In genomic region chr20:62733250-62733842, GRCh38 we compare ENCODE assay signal across 19 cellular contexts. TPM values are rescaled to one million over a fixed set of nuclear protein-coding genes. Genes with fewer than 3 reads are reported as not detected.
DNase-seq lines count a peak whose midpoint lies in the region; ATAC-seq and TF ChIP-seq lines count a peak whose summit lies in the region.
"Had no signal": no experiment of that assay in that cellular context is flagged by ENCODE, and none has a peak within 500 bp of the region (broad histone marks: within the 10 kb centered on the region; RNA-seq: fewer than 3 reads in every experiment).

No MANE protein-coding gene starts in this region.

- H3K9me3 Mint-ChIP-seq in activated naive CD4-positive, alpha-beta T cell treated with anti-CD3 and anti-CD28 coated beads, Interleukin-2, amount 10 ng/mL, durations not matched to agents 7 days and 5 days = no peaks in the 10 kb centered on the region
- no peaks in the 10 kb centered on the region for H3K9me3 Mint-ChIP-seq in endothelial cell (ENCODE audit: unreplicated experiment)
- H3K9me3 Mint-ChIP-seq in stimulated activated effector memory CD8-positive, alpha-beta T cell treated with anti-CD3 and anti-CD28 coated beads, Interleukin-12 subunit alpha, Interleukin-12 subunit beta, amount 100 ng/mL, for 72 hours = no peaks in the 10 kb centered on the region

- no peaks in the 10 kb centered on the region for H3K9me3 ChIP-seq in KOPT-K1 (ENCODE audit: insufficient read depth, low read length, poor library complexity, severe bottlenecking)

- no peaks in the 10 kb centered on the region for H3K36me3 Mint-ChIP-seq in activated naive CD4-positive, alpha-beta T cell treated with anti-CD3 and anti-CD28 coated beads, Interleukin-2, amount 10 ng/mL, durations not matched to agents 7 days and 5 days
- no peaks in the 10 kb centered on the region for H3K36me3 Mint-ChIP-seq in endothelial cell (ENCODE audit: low read depth, unreplicated experiment)
- H3K36me3 Mint-ChIP-seq in stimulated activated effector memory CD8-positive, alpha-beta T cell treated with anti-CD3 and anti-CD28 coated beads, Interleukin-12 subunit alpha, Interleukin-12 subunit beta, amount 100 ng/mL, for 72 hours = no peaks in the 10 kb centered on the region
- H3K36me3 Mint-ChIP-seq: CD4-positive, alpha-beta memory T cell had no signal

- peak overlapping the region; percentile 100 for H3K27ac ChIP-seq in KOPT-K1 (ENCODE audit: low read depth, low read length, poor library complexity, severe bottlenecking)
- H3K27ac ChIP-seq: KMS-11, PC-9 had no signal

- peaks cover 47% of the 10 kb centered on the region for H3K4me1 Mint-ChIP-seq in activated naive CD4-positive, alpha-beta T cell treated with anti-CD3 and anti-CD28 coated beads, Interleukin-2, amount 10 ng/mL, durations not matched to agents 7 days and 5 days
- H3K4me1 Mint-ChIP-seq in endothelial cell (ENCODE audit: unreplicated experiment) = no peaks in the 10 kb centered on the region
- peaks cover 7% of the 10 kb centered on the region for H3K4me1 Mint-ChIP-seq in stimulated activated effector memory CD8-positive, alpha-beta T cell treated with anti-CD3 and anti-CD28 coated beads, Interleukin-12 subunit alpha, Interleukin-12 subunit beta, amount 100 ng/mL, for 72 hours

- H3K27me3 Mint-ChIP-seq in activated naive CD4-positive, alpha-beta T cell treated with anti-CD3 and anti-CD28 coated beads, Interleukin-2, amount 10 ng/mL, durations not matched to agents 7 days and 5 days = peaks cover 85% of the 10 kb centered on the region
- no peaks in the 10 kb centered on the region for H3K27me3 Mint-ChIP-seq in endothelial cell (ENCODE audit: unreplicated experiment)
- H3K27me3 Mint-ChIP-seq: CD4-positive, alpha-beta memory T cell had no signal

- no peak overlapping the region for H3K4me3 Mint-ChIP-seq in activated naive CD4-positive, alpha-beta T cell treated with anti-CD3 and anti-CD28 coated beads, Interleukin-2, amount 10 ng/mL, durations not matched to agents 7 days and 5 days
- no peak overlapping the region for H3K4me3 Mint-ChIP-seq in endothelial cell (ENCODE audit: unreplicated experiment)
- no peak overlapping the region for H3K4me3 Mint-ChIP-seq in stimulated activated effector memory CD8-positive, alpha-beta T cell treated with anti-CD3 and anti-CD28 coated beads, Interleukin-12 subunit alpha, Interleukin-12 subunit beta, amount 100 ng/mL, for 72 hours

- DNase-seq in activated naive CD4-positive, alpha-beta T cell treated with anti-CD3 and anti-CD28 coated beads, Interleukin-2, amount 10 ng/mL, durations not matched to agents 7 days and 5 days = peak; percentile 3
- DNase-seq in activated naive CD4-positive, alpha-beta T cell treated with anti-CD3 and anti-CD28 coated beads, Interleukin-2, amount 50 U/mL, for 16 hours = no peak
- no peak for DNase-seq in endothelial cell (ENCODE audit: low spot score)
- no peak for DNase-seq in stimulated activated effector memory CD8-positive, alpha-beta T cell treated with anti-CD3 and anti-CD28 coated beads, Interleukin-12 subunit alpha, Interleukin-12 subunit beta, amount 100 ng/mL, for 72 hours (ENCODE audit: low spot score in 2 of 2)
- DNase-seq in AG08396 (ENCODE audit: low spot score) = no peak
- DNase-seq: AML-193; CD4-positive, alpha-beta memory T cell; DND-41; GDM1; NCI-H1930; NCI-H2171; NCI-H774; SHP77 treated with DMSO at 0.1 percent for 48 hours had no signal

- peak overlapping the region; percentile 69 for H3K27ac Mint-ChIP-seq in activated naive CD4-positive, alpha-beta T cell treated with anti-CD3 and anti-CD28 coated beads, Interleukin-2, amount 10 ng/mL, durations not matched to agents 7 days and 5 days
- H3K27ac Mint-ChIP-seq in endothelial cell (ENCODE audit: unreplicated experiment) = peak overlapping the region; percentile 51
- H3K27ac Mint-ChIP-seq in stimulated activated effector memory CD8-positive, alpha-beta T cell treated with anti-CD3 and anti-CD28 coated beads, Interleukin-12 subunit alpha, Interleukin-12 subunit beta, amount 100 ng/mL, for 72 hours = peak overlapping the region; percentile 29

- ATAC-seq in stimulated activated effector memory CD8-positive, alpha-beta T cell treated with anti-CD3 and anti-CD28 coated beads, Interleukin-12 subunit alpha, Interleukin-12 subunit beta, amount 100 ng/mL, for 72 hours = no peak
- ATAC-seq in HG03565 (IDR thresholded peaks at IDR 0.05; ENCODE audit: unreplicated experiment) = no peak
- ATAC-seq in GM19467 (IDR thresholded peaks at IDR 0.05; ENCODE audit: unreplicated experiment) = no peak
- ATAC-seq: HepG2 had no signal

- CTCF ChIA-PET in activated naive CD4-positive, alpha-beta T cell treated with anti-CD3 and anti-CD28 coated beads, Interleukin-2, amount 10 ng/mL, durations not matched to agents 7 days and 5 days (lab: Charles Lee) = no interaction called here

- TF ChIP-seq CTCF in endothelial cell (IDR thresholded peaks at IDR 0.05; ENCODE audit: unreplicated experiment) = no peak

- no peaks in the 10 kb centered on the region for H3K36me3 ChIP-seq in KOPT-K1 (ENCODE audit: insufficient read depth, low read length)

RNA-seq across cellular contexts. Expression of gene NTSR1, which starts 24.7 kb away (rescaled TPM):
- not detected for total RNA-seq in endothelial cell (ENCODE audit: unreplicated experiment)
